Comparison of ENCODE assay signal across 31 cellular contexts in genomic region chr22:47599753-47600152, GRCh38.
DNase-seq lines count a peak whose midpoint lies in the region; ATAC-seq and TF ChIP-seq lines count a peak whose summit lies in the region.
"Had no signal": no experiment of that assay in that cellular context is flagged by ENCODE, and none has a peak within 500 bp of the region (broad histone marks: within the 10 kb centered on the region; RNA-seq: fewer than 3 reads in every experiment).

No MANE protein-coding gene starts in this region.

- no peak for TF ChIP-seq EP300 in SK-N-SH (IDR thresholded peaks at IDR 0.05; ENCODE audit: borderline replicate concordance in 1 of 2, low read depth in 1 of 2, low read length in 1 of 2)

- H3K27ac Mint-ChIP-seq in type B pancreatic cell = no peak overlapping the region
- H3K27ac Mint-ChIP-seq: CD14-positive monocyte; CD8-positive, alpha-beta memory T cell had no signal

- DNase-seq in SK-N-SH (peak; percentile 44), mesenteric fat pad (ENCODE audit: low spot score) (peak; percentile 82), type B pancreatic cell (ENCODE audit: extremely low spot score, unreplicated experiment) (peak; percentile 34), OCI-M2 (lab: John Stamatoyannopoulos, UW; ENCODE audit: unreplicated experiment) (no peak)
- peak; percentile 17 for DNase-seq in activated CD8-positive, alpha-beta memory T cell treated with anti-CD3 and anti-CD28 coated beads, Interleukin-2, amount 50 U/mL, for 48 hours
- DNase-seq: 8988T; ACHN; BE2C; CD8-positive, alpha-beta memory T cell; DMS 273 treated with DMSO at 0.1 percent for 48 hours; DMS79; EL; GDM1; H7; Kasumi-1; NCI-H1092 treated with DMSO at 0.1 percent for 48 hours; NCI-H1436 treated with DMSO at 0.1 percent for 48 hours; NCI-H187 treated with DMSO at 0.1 percent for 48 hours; NCI-H2171 treated with DMSO at 0.1 percent for 48 hours; NCI-H526; NCI-H82; NK-92 treated with Interleukin-12 subunit alpha and Interleukin-12 subunit beta, amount 100 ng/mL, for 24 hours; PC-9 had no signal

- H3K9me3 ChIP-seq in SK-N-SH = no peaks in the 10 kb centered on the region
- H3K9me3 ChIP-seq: BE2C, SJSA1 had no signal

- H3K36me3 ChIP-seq in SK-N-SH (replicated peaks in 1 of 2; ENCODE audit: control insufficient read depth in 1 of 2, insufficient read depth in 2 of 2, low read length in 1 of 2) = no peaks in the 10 kb centered on the region
- H3K36me3 ChIP-seq: BE2C, SJSA1 had no signal

- POLR2A ChIA-PET in SK-N-SH (lab: Yijun Ruan, JAX) = no interaction called here

- no peaks in the 10 kb centered on the region; the same call in 1 of the 2 replicates for H3K27me3 ChIP-seq in SK-N-SH (ENCODE audit: insufficient read depth)
- H3K27me3 ChIP-seq: BE2C, SJSA1 had no signal

- no peaks in the 10 kb centered on the region for H3K4me1 ChIP-seq in SK-N-SH (ENCODE audit: control insufficient read depth in 1 of 2, insufficient read depth in 2 of 2, low read depth in 1 of 2, low read length in 1 of 2)
- H3K4me1 ChIP-seq: BE2C, SJSA1 had no signal

- H3K9ac ChIP-seq in SK-N-SH = no peak overlapping the region

- ATAC-seq in SK-N-SH treated with all-trans-retinoic acid at 6 μM for 48 hours (no peak), GM21360 (IDR thresholded peaks at IDR 0.05; ENCODE audit: unreplicated experiment) (no peak), GM19452 (IDR thresholded peaks at IDR 0.05; ENCODE audit: unreplicated experiment) (no peak)
- ATAC-seq: GM12878, HepG2, Right ventricle myocardium inferior had no signal

- H3K4me3 Mint-ChIP-seq in type B pancreatic cell = no peak overlapping the region
- H3K4me3 Mint-ChIP-seq: CD14-positive monocyte; CD8-positive, alpha-beta memory T cell had no signal

- no peak for TF ChIP-seq RAD21 in SK-N-SH (IDR thresholded peaks at IDR 0.05; ENCODE audit: low read length)

- no peaks in the 10 kb centered on the region for H3K4me1 Mint-ChIP-seq in type B pancreatic cell (ENCODE audit: unreplicated experiment)
- H3K4me1 Mint-ChIP-seq: CD14-positive monocyte; CD8-positive, alpha-beta memory T cell had no signal

- no peaks in the 10 kb centered on the region for H3K36me3 Mint-ChIP-seq in type B pancreatic cell
- H3K36me3 Mint-ChIP-seq: CD14-positive monocyte had no signal

- H3K9me2 ChIP-seq in SK-N-SH = no peaks in the 10 kb centered on the region

- no peak overlapping the region for H3K27ac ChIP-seq in SK-N-SH (ENCODE audit: low read depth in 2 of 2, low read length in 1 of 2)
- H3K27ac ChIP-seq: PC-9, SJSA1 had no signal

- 19% methylated on average over 6 of the region's 10 CpGs for WGBS in SK-N-SH (ENCODE audit: low lambda C conversion rate)

- no peak overlapping the region for H2AFZ ChIP-seq in SK-N-SH (ENCODE audit: low read depth)
- H2AFZ ChIP-seq: PC-9 had no signal

- H3K79me2 ChIP-seq in SK-N-SH (ENCODE audit: insufficient read depth) = no peaks in the 10 kb centered on the region

- no peak for TF ChIP-seq CTCF in SK-N-SH (IDR thresholded peaks at IDR 0.05)
- TF ChIP-seq CTCF in type B pancreatic cell (conservative IDR thresholded peaks at IDR 0.05) = no peak

- no peak overlapping the region for H3K4me3 ChIP-seq in SK-N-SH (ENCODE audit: low read depth in 2 of 2, low read length in 1 of 2)
- H3K4me3 ChIP-seq: GM12878, PC-9, SJSA1 had no signal

- CTCF ChIA-PET in SK-N-SH (lab: Yijun Ruan, JAX) = no interaction called here

- H3K27me3 Mint-ChIP-seq in type B pancreatic cell = no peaks in the 10 kb centered on the region

- no peaks in the 10 kb centered on the region for H4K20me1 ChIP-seq in SK-N-SH (ENCODE audit: insufficient read depth)

- H3K9me3 Mint-ChIP-seq in type B pancreatic cell = no peaks in the 10 kb centered on the region

- no peaks in the 10 kb centered on the region for H3F3A ChIP-seq in SK-N-SH (replicated peaks; ENCODE audit: insufficient read depth)

- H3K4me2 ChIP-seq in SK-N-SH = no peak overlapping the region
- H3K4me2 ChIP-seq: PC-9 had no signal

TF ChIP-seq in SK-N-SH, 30 proteins besides CTCF, POLR2A, EP300 and RAD21:
- no peak for TF ChIP-seq RFX5 (IDR thresholded peaks at IDR 0.05; ENCODE audit: low read length)

TF ChIP-seq in SK-N-SH treated with all-trans-retinoic acid at 6 μM for 48 hours, 23 proteins besides CTCF, POLR2A, EP300 and RAD21:
- no peak for TF ChIP-seq SNAI2 (CRISPR knock-in tag; IDR thresholded peaks at IDR 0.05)
- TF ChIP-seq ZNF70 (CRISPR knock-in tag; IDR thresholded peaks at IDR 0.05) = no peak
- TF ChIP-seq GLIS3 (CRISPR knock-in tag; IDR thresholded peaks at IDR 0.05) = no peak
- TF ChIP-seq RARB (CRISPR knock-in tag; IDR thresholded peaks at IDR 0.05) = no peak
- no peak for TF ChIP-seq ZFP3 (CRISPR knock-in tag; IDR thresholded peaks at IDR 0.05)
- TF ChIP-seq CREB5 (CRISPR knock-in tag; IDR thresholded peaks at IDR 0.05; ENCODE audit: low read depth) = no peak
- no peak for TF ChIP-seq PPARA (CRISPR knock-in tag; IDR thresholded peaks at IDR 0.05; ENCODE audit: borderline replicate concordance)
- TF ChIP-seq ISL1 (CRISPR knock-in tag; IDR thresholded peaks at IDR 0.05) = no peak
- TF ChIP-seq CSRNP3 (CRISPR knock-in tag; IDR thresholded peaks at IDR 0.05) = no peak
- no peak for TF ChIP-seq ARNTL (CRISPR knock-in tag; IDR thresholded peaks at IDR 0.05; ENCODE audit: borderline replicate concordance, low read depth)
- TF ChIP-seq ZFP30 (CRISPR knock-in tag; IDR thresholded peaks at IDR 0.05) = no peak
- no peak for TF ChIP-seq BACH2 (CRISPR knock-in tag; IDR thresholded peaks at IDR 0.05; ENCODE audit: borderline replicate concordance)
- no peak for TF ChIP-seq ZNF565 (CRISPR knock-in tag; conservative IDR thresholded peaks at IDR 0.05; ENCODE audit: low read depth)
- TF ChIP-seq ESRRG (CRISPR knock-in tag; IDR thresholded peaks at IDR 0.05) = no peak
- no peak for TF ChIP-seq ZC3H10 (CRISPR knock-in tag; IDR thresholded peaks at IDR 0.05)
- no peak for TF ChIP-seq TSHZ2 (CRISPR knock-in tag; IDR thresholded peaks at IDR 0.05)
- no peak for TF ChIP-seq TOX (CRISPR knock-in tag; IDR thresholded peaks at IDR 0.05; ENCODE audit: borderline replicate concordance)
- no peak for TF ChIP-seq OSR1 (CRISPR knock-in tag; IDR thresholded peaks at IDR 0.05)
